ENCODE assay signal across 8 cellular contexts in the genomic region with DNA sequence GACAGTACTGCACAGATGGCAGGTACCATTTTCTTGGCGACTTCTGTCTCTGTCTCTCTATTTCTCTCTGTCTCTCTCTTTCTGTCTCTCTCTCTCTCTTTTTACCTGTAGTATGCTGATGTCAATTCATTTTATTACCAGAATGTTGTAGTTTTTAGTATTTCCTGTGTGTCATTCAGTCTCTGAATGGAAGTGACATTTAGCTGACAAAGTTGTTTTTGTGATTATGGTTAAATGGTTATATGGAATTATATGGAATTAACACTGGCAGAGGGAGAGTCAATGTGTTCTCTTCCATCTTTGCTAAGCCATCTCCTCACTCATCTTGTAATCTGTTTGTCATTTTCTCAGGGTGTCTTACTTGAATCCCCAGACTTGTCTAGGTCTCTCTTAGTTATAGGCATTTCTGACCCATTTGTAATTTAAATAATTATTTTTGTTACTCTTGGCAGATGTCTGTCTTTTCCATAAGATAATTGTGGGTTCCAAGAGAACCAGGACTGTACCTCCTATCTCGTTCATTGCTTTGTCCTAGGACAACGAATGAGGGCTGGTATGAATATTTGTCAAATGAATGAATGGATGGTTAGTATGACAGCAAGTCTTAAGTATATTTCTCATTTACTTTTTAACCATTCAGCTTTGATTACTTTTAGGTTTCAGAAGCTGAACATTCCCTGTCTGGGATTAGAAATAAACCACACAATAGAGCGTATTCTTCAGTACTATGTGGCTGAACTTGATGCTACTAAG.
"Had no signal": no experiment of that assay in that cellular context is flagged by ENCODE, and none has a peak within 500 bp of the region (broad histone marks: within the 10 kb centered on the region; RNA-seq: fewer than 3 reads in every experiment).

No MANE protein-coding gene starts in this region.

- H3K27ac ChIP-seq: HL-60 had no signal

- H3K4me3 ChIP-seq: HAP-1 had no signal

- DNase-seq: GOT3, H7, Kasumi-1, KG1 had no signal

- H3K36me3 ChIP-seq: HAP-1 had no signal

- H3K9me3 ChIP-seq: HAP-1 had no signal

- FAIRE-seq: HepG2 had no signal

- ATAC-seq: HCT116, HepG2 had no signal
